In genomic region chr7:127417346-127417745, GRCh38 we compare ENCODE assay signal across 11 cellular contexts. TPM values are rescaled to one million over a fixed set of nuclear protein-coding genes. Genes with fewer than 3 reads are reported as not detected.
DNase-seq lines count a peak whose midpoint lies in the region; ATAC-seq and TF ChIP-seq lines count a peak whose summit lies in the region.
"Had no signal": no experiment of that assay in that cellular context is flagged by ENCODE, and none has a peak within 500 bp of the region (broad histone marks: within the 10 kb centered on the region; RNA-seq: fewer than 3 reads in every experiment).

No MANE protein-coding gene starts in this region.

- no peak overlapping the region for H3K4me2 ChIP-seq in hepatocyte
- H3K4me2 ChIP-seq: BLaER1 had no signal

- DNase-seq in upper lobe of left lung = no peak
- DNase-seq in hepatocyte (ENCODE audit: low spot score) = no peak
- no peak for DNase-seq in DMS79 treated with DMSO at 0.1 percent for 48 hours (lab: John Stamatoyannopoulos, UW)
- DNase-seq in AG08395 (ENCODE audit: low spot score) = no peak
- DNase-seq: aorta had no signal

- no peak for TF ChIP-seq EP300 in upper lobe of left lung (IDR thresholded peaks at IDR 0.05)

- no peak overlapping the region for H2AFZ ChIP-seq in hepatocyte

- ATAC-seq in GM19035 (IDR thresholded peaks at IDR 0.05; ENCODE audit: unreplicated experiment) = peak; percentile 83
- ATAC-seq in HG02678 (IDR thresholded peaks at IDR 0.05; ENCODE audit: unreplicated experiment) = peak; percentile 87
- peak; percentile 70 for ATAC-seq in HG03521 (IDR thresholded peaks at IDR 0.05; ENCODE audit: unreplicated experiment)
- no peak for ATAC-seq in upper lobe of left lung (ENCODE audit: low FRiP score in 2 of 2)
- ATAC-seq: esophagus mucosa had no signal

- no peaks in the 10 kb centered on the region for H3K27me3 ChIP-seq in upper lobe of left lung
- H3K27me3 ChIP-seq in hepatocyte = peaks cover 3% of the 10 kb centered on the region
- H3K27me3 ChIP-seq: BLaER1 had no signal

- H3K36me3 ChIP-seq in upper lobe of left lung = no peaks in the 10 kb centered on the region
- H3K36me3 ChIP-seq in hepatocyte (replicated peaks; ENCODE audit: insufficient read depth, low read depth) = no peaks in the 10 kb centered on the region
- H3K36me3 ChIP-seq: BLaER1 had no signal

- no peak for TF ChIP-seq POLR2A in upper lobe of left lung (IDR thresholded peaks at IDR 0.05)

- H3K27ac ChIP-seq in upper lobe of left lung (no peak overlapping the region), hepatocyte (no peak overlapping the region)
- H3K27ac ChIP-seq: BLaER1 had no signal

- H4K20me1 ChIP-seq in hepatocyte (ENCODE audit: insufficient read depth, poor library complexity, severe bottlenecking) = no peaks in the 10 kb centered on the region
- H4K20me1 ChIP-seq: BLaER1 had no signal

- H3K4me1 ChIP-seq in upper lobe of left lung (peaks cover 0 to 3% (median 0%) of the 10 kb centered on the region in 4 donors), hepatocyte (ENCODE audit: insufficient read depth) (no peaks in the 10 kb centered on the region)

- H3K9me3 ChIP-seq in upper lobe of left lung = no peaks in the 10 kb centered on the region
- H3K9me3 ChIP-seq in hepatocyte (ENCODE audit: low read depth) = no peaks in the 10 kb centered on the region
- H3K9me3 ChIP-seq: BLaER1 had no signal

- H3K79me2 ChIP-seq in hepatocyte = no peaks in the 10 kb centered on the region

- 79 to 83% methylated on average over 4 of the region's 4 CpGs for WGBS in upper lobe of left lung, 2 donors
- 87% methylated on average over 4 of the region's 4 CpGs for WGBS in hepatocyte (ENCODE audit: low lambda C conversion rate, missing lambda C conversion rate)

- no peaks in the 10 kb centered on the region for H3K9me2 ChIP-seq in hepatocyte (replicated peaks; ENCODE audit: insufficient read depth)

- H3K4me3 ChIP-seq in GM08714 (ENCODE audit: low read length) = peak overlapping the region; percentile 21; the same call in 1 of the 2 replicates
- H3K4me3 ChIP-seq in upper lobe of left lung = no peak overlapping the region
- H3K4me3 ChIP-seq in hepatocyte = no peak overlapping the region
- H3K4me3 ChIP-seq: BLaER1 had no signal

- TF ChIP-seq CTCF in upper lobe of left lung (IDR thresholded peaks at IDR 0.05) = no peak
- no peak for TF ChIP-seq CTCF in hepatocyte (IDR thresholded peaks at IDR 0.05; ENCODE audit: poor library complexity)

RNA-seq across cellular contexts. Expression of gene ZNF800, which starts 24.8 kb away (rescaled TPM):
- total RNA-seq in upper lobe of left lung = 10 to 100 TPM; 30.8 to 45.6 (median 32.7) TPM
- 31.3 and 41.5 TPM in 2 replicates for total RNA-seq in hepatocyte
- polyA plus RNA-seq in hepatocyte = 12.1 and 14.3 TPM in 2 replicates

Comparison
In these comparisons a context has a peak if more than half of its experiments do, and no peak if none do; other contexts are left out.
1. ATAC-seq: peak in GM19035 (single experiment), HG02678 (single experiment) and HG03521 (single experiment); none in upper lobe of left lung (0 of 2).